In the genomic region with DNA sequence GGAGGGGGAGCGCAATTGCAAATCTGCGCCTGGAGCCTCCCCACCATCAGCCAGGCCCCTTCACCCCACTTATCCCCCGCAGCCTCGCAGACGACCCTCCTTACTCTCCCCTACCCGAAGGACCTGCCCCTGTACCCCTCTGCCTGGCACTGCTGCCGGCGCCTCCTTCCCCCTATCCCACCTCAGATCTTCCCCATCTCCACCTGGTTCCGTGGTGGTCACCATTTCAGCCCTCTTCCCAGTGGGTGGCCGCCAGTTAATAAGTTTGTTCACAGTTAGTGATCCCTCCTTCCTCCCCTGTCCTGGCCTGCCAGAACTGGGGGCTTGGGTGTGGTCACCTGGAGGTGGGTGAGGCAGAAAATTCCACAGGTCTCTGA, we compare ENCODE assay signal across 9 cellular contexts. TPM values are rescaled to one million over a fixed set of nuclear protein-coding genes. Genes with fewer than 3 reads are reported as not detected.
DNase-seq lines count a peak whose midpoint lies in the region; ATAC-seq, FAIRE-seq and TF ChIP-seq lines count a peak whose summit lies in the region.
"Had no signal": no experiment of that assay in that cellular context is flagged by ENCODE, and none has a peak within 500 bp of the region (broad histone marks: within the 10 kb centered on the region; RNA-seq: fewer than 3 reads in every experiment).

No MANE protein-coding gene starts in this region.

- no peaks in the 10 kb centered on the region for H3K4me1 ChIP-seq in cardiac muscle cell (ENCODE audit: low read depth)
- peaks cover 6 to 10% (median 8%) of the 10 kb centered on the region in 3 donors for H3K4me1 ChIP-seq in pancreas
- no peaks in the 10 kb centered on the region for H3K4me1 ChIP-seq in aorta (ENCODE audit: control insufficient read depth in 1 of 2, insufficient read depth in 2 of 2, low read length in 2 of 2)

- H3K36me3 ChIP-seq in cardiac muscle cell (peaks cover 6% of the 10 kb centered on the region), pancreas (peaks cover 0 to 4% (median 0%) of the 10 kb centered on the region in 3 donors), aorta (ENCODE audit: control insufficient read depth in 1 of 2, insufficient read depth in 2 of 2, low read length in 1 of 2) (peaks cover 0 to 1% of the 10 kb centered on the region in 2 donors)

- peak overlapping the region; percentile 51 for H3K4me3 ChIP-seq in cardiac muscle cell
- H3K4me3 ChIP-seq in pancreas, result peak overlapping the region; percentile 68 to 83 (median 76)
- H3K4me3 ChIP-seq in aorta (ENCODE audit: low read length in 2 of 2), result peak overlapping the region in 1 of 2 donors; percentile 52

- H3K9me3 ChIP-seq in cardiac muscle cell (ENCODE audit: low read depth) (no peaks in the 10 kb centered on the region), pancreas (no peaks in the 10 kb centered on the region), aorta (ENCODE audit: control insufficient read depth, low read length) (no peaks in the 10 kb centered on the region)

- no peak for FAIRE-seq in pancreas (lab: Jason Lieb, UNC)

- POLR2A ChIA-PET in activated B cell treated with CpG ODN at 0.5 μM for 24 hours (lab: Charles Lee), result interaction anchor here (0.8 kb wide), 1 partner anchor 29 kb away, joined by 3 read pairs; no protein-coding TSS in a partner anchor

- ATAC-seq in activated B cell treated with CpG ODN at 0.5 μM for 24 hours (ENCODE audit: low read depth) (no peak), pancreas (peak; percentile 14 to 29 (median 20)), HG03439 (IDR thresholded peaks at IDR 0.05; ENCODE audit: unreplicated experiment) (no peak), aorta (ENCODE audit: low FRiP score) (no peak), GM18520 (IDR thresholded peaks at IDR 0.05; ENCODE audit: unreplicated experiment) (no peak)

- peaks cover 33% of the 10 kb centered on the region for H3K4me1 Mint-ChIP-seq in activated B cell treated with CpG ODN at 0.5 μM for 24 hours

- H3K27me3 Mint-ChIP-seq in activated B cell treated with CpG ODN at 0.5 μM for 24 hours, result no peaks in the 10 kb centered on the region

- H3K4me3 Mint-ChIP-seq in activated B cell treated with CpG ODN at 0.5 μM for 24 hours, result no peak overlapping the region

- no peaks in the 10 kb centered on the region for H3K9me3 Mint-ChIP-seq in activated B cell treated with CpG ODN at 0.5 μM for 24 hours

- H3K27ac ChIP-seq in C4-2B, result peak overlapping the region; percentile 94
- H3K27ac ChIP-seq in cardiac muscle cell, result peak overlapping the region; percentile 8
- peak overlapping the region; percentile 75 to 91 (median 82) for H3K27ac ChIP-seq in pancreas
- H3K27ac ChIP-seq in aorta (ENCODE audit: low read depth in 1 of 2, low read length in 2 of 2), result no peak overlapping the region

- peak overlapping the region; percentile 46 for H3K27ac Mint-ChIP-seq in activated B cell treated with CpG ODN at 0.5 μM for 24 hours

- intact Hi-C loops in activated B cell treated with CpG ODN at 0.5 μM for 24 hours (cut with micrococcal nuclease), result no loop called here
- intact Hi-C loops in pancreas (cut with DNase I), result no loop called here
- intact Hi-C loops in aorta (cut with DNase I), result no loop called here

- no peak for DNase-seq in activated B cell treated with CpG ODN at 0.5 μM for 24 hours
- DNase-seq in cardiac muscle cell (ENCODE audit: low read depth in 1 of 2, low spot score in 1 of 2), result no peak
- no peak for DNase-seq in pancreas
- DNase-seq in aorta, result no peak
- DNase-seq in NCI-H526 treated with DMSO at 0.1 percent for 48 hours (lab: John Stamatoyannopoulos, UW), result no peak
- DNase-seq: GF-D8 had no signal

- H3K27me3 ChIP-seq in cardiac muscle cell (no peaks in the 10 kb centered on the region), pancreas (no peaks in the 10 kb centered on the region), aorta (ENCODE audit: control insufficient read depth in 1 of 2, insufficient read depth in 2 of 2, low read length in 1 of 2) (no peaks in the 10 kb centered on the region)

- no peak for TF ChIP-seq CTCF in C4-2B (conservative IDR thresholded peaks at IDR 0.05)
- no peak for TF ChIP-seq CTCF in activated B cell treated with CpG ODN at 0.5 μM for 24 hours (IDR thresholded peaks at IDR 0.05)
- no peak for TF ChIP-seq CTCF in cardiac muscle cell (IDR thresholded peaks at IDR 0.05; ENCODE audit: low read depth, low read length)
- TF ChIP-seq CTCF in pancreas (IDR thresholded peaks at IDR 0.05), result no peak

- 12 to 20% methylated on average over 4 to 10 of the region's 10 CpGs for WGBS in pancreas, 2 donors
- WGBS in aorta, 2 donors, result 9 to 15% methylated on average over 8 to 10 of the region's 10 CpGs

- CTCF ChIA-PET in activated B cell treated with CpG ODN at 0.5 μM for 24 hours (lab: Charles Lee), result no interaction called here

- H3K36me3 Mint-ChIP-seq in activated B cell treated with CpG ODN at 0.5 μM for 24 hours (ENCODE audit: low read depth), result peaks cover 55% of the 10 kb centered on the region

RNA-seq across cellular contexts. Expression of a gene that starts 0.4 kb away (rescaled TPM):
- total RNA-seq in activated B cell treated with CpG ODN at 0.5 μM for 24 hours (195 and 213 TPM in 2 replicates), cardiac muscle cell (78.8 and 109 TPM in 2 replicates), pancreas (10 to 100 TPM; 32.7 to 69.0 (median 48.4) TPM), aorta (100 to 1,000 TPM; 158 to 176 TPM)
- polyA plus RNA-seq in cardiac muscle cell (108 and 162 TPM in 2 replicates), pancreas (10 to 100 TPM; 42.8 to 61.5 TPM), aorta (100 to 1,000 TPM in 1 of 2 donors, 10 to 100 TPM in 1; 30.9 to 146 TPM)

RNA-seq across cellular contexts. Expression of a gene that starts 28.4 kb away (rescaled TPM):
- total RNA-seq in activated B cell treated with CpG ODN at 0.5 μM for 24 hours (373 and 399 TPM in 2 replicates), cardiac muscle cell (180 and 224 TPM in 2 replicates), pancreas (100 to 1,000 TPM in 4 of 6 donors, 10 to 100 TPM in 2; 70.5 to 126 (median 109) TPM), aorta (100 to 1,000 TPM; 168 to 190 TPM)
- polyA plus RNA-seq in cardiac muscle cell (181 and 191 TPM in 2 replicates), pancreas (100 to 1,000 TPM; 109 to 129 TPM), aorta (100 to 1,000 TPM in 1 of 2 donors, 10 to 100 TPM in 1; 40.2 to 111 TPM)

RNA-seq across cellular contexts. Expression of a gene that starts 38.6 kb away (rescaled TPM):
- total RNA-seq in activated B cell treated with CpG ODN at 0.5 μM for 24 hours (not detected in 2 replicates), cardiac muscle cell (0.12 TPM in 1 of 2 replicates, not detected in the other), pancreas (10 to 100 TPM; 32.2 to 48.6 (median 39.7) TPM), aorta (not detected)
- polyA plus RNA-seq in cardiac muscle cell (0.28 TPM in 1 of 2 replicates, not detected in the other), pancreas (10 to 100 TPM; 55.3 to 57.6 TPM), aorta (10 to 100 TPM in 1 of 2 donors, under 1 TPM in 1; 0.05 to 15.0 TPM)

RNA-seq across cellular contexts. Expression of a gene that starts 57.0 kb away (rescaled TPM):
- total RNA-seq in activated B cell treated with CpG ODN at 0.5 μM for 24 hours (10.1 and 10.9 TPM in 2 replicates), cardiac muscle cell (11.1 and 15.3 TPM in 2 replicates), pancreas (1 to 10 TPM; 1.4 to 3.3 (median 2.1) TPM), aorta (10 to 100 TPM; 11.8 to 19.2 TPM)
- polyA plus RNA-seq in cardiac muscle cell (17.6 and 33.4 TPM in 2 replicates), pancreas (1 to 10 TPM; 3.8 to 9.1 TPM), aorta (10 to 100 TPM; 17.9 to 23.0 TPM)

RNA-seq across cellular contexts. Expression of a gene that starts 59.9 kb away (rescaled TPM):
- total RNA-seq in activated B cell treated with CpG ODN at 0.5 μM for 24 hours (44.7 and 48.1 TPM in 2 replicates), cardiac muscle cell (15.3 and 28.3 TPM in 2 replicates), pancreas (10 to 100 TPM in 4 of 6 donors, 1 to 10 TPM in 2; 8.0 to 15.8 (median 13.5) TPM), aorta (10 to 100 TPM; 15.8 to 18.9 TPM)
- polyA plus RNA-seq in cardiac muscle cell (26.1 and 34.9 TPM in 2 replicates), pancreas (10 to 100 TPM; 34.7 to 41.8 TPM), aorta (10 to 100 TPM in 1 of 2 donors, 1 to 10 TPM in 1; 6.4 to 41.0 TPM)

Comparison
In these comparisons a context has a peak if more than half of its experiments do, and no peak if none do; other contexts are left out.
1. H3K27ac ChIP-seq: peak in C4-2B (single experiment), cardiac muscle cell (single experiment) and pancreas (4 of 4); none in aorta (0 of 2).
2. ATAC-seq: peak in pancreas (4 of 4); none in activated B cell treated with CpG ODN at 0.5 μM for 24 hours (single experiment), HG03439 (single experiment), aorta (single experiment) and GM18520 (single experiment).
3. RNA of a gene that starts 38.6 kb away (total RNA-seq): 32.2 to 48.6 TPM in pancreas; 0.12 TPM in cardiac muscle cell, not detected in activated B cell treated with CpG ODN at 0.5 μM for 24 hours and not detected in aorta; every median in the first group is over 10 times any median in the second.